In the genomic region with DNA sequence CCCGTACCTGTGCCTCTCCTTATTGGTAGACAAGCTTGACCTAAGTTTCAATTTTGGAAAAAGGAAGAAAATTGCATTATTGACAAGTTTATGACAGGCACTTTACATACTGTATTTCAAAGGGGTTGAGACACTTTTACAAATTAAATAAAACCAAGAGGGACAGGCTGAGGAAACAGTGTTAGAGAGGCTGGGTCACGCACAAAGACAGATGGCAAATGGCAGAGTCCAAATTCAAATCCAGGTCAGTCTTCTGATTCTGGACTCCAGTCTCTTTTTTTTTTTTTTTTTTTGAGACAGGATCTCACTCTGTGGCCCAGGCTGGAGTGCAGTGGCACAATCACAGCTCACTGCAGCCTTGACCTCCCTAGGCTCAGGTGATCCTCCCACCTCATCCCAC, we compare ENCODE assay signal across 17 cellular contexts. TPM values are rescaled to one million over a fixed set of nuclear protein-coding genes. Genes with fewer than 3 reads are reported as not detected.
DNase-seq lines count a peak whose midpoint lies in the region; ATAC-seq and TF ChIP-seq lines count a peak whose summit lies in the region.
"Had no signal": no experiment of that assay in that cellular context is flagged by ENCODE, and none has a peak within 500 bp of the region (broad histone marks: within the 10 kb centered on the region; RNA-seq: fewer than 3 reads in every experiment).

No MANE protein-coding gene starts in this region.

- H3K4me3 ChIP-seq in SK-N-SH (ENCODE audit: low read depth in 2 of 2, low read length in 1 of 2) (no peak overlapping the region), colonic mucosa (no peak overlapping the region), tibial artery (no peak overlapping the region)
- H3K4me3 ChIP-seq: mucosa of descending colon had no signal

- H3K27ac Mint-ChIP-seq in mesothelial cell of epicardium, result peak overlapping the region; percentile 87
- H3K27ac Mint-ChIP-seq in activated CD4-positive, alpha-beta memory T cell treated with anti-CD3 and anti-CD28 coated beads for 36 hours, result no peak overlapping the region
- H3K27ac Mint-ChIP-seq: T-cell had no signal

- H3K9ac ChIP-seq in SK-N-SH, result peak overlapping the region; percentile 49; the same call in 1 of the 2 replicates
- H3K9ac ChIP-seq in colonic mucosa (ENCODE audit: low read depth in 2 of 2, low read length in 2 of 2), result no peak overlapping the region

- no peaks in the 10 kb centered on the region for H3K36me3 Mint-ChIP-seq in mesothelial cell of epicardium
- H3K36me3 Mint-ChIP-seq in activated CD4-positive, alpha-beta memory T cell treated with anti-CD3 and anti-CD28 coated beads for 36 hours, result peaks cover 38% of the 10 kb centered on the region

- POLR2A ChIA-PET in SK-N-SH (lab: Yijun Ruan, JAX), result interaction anchor here (1.4 kb wide), 1 partner anchor 14 kb away, joined by 3 read pairs; no protein-coding TSS in a partner anchor
- POLR2A ChIA-PET in activated CD4-positive, alpha-beta memory T cell treated with anti-CD3 and anti-CD28 coated beads for 36 hours (lab: Charles Lee), result no interaction called here

- peaks cover 11% of the 10 kb centered on the region for H3K4me1 Mint-ChIP-seq in mesothelial cell of epicardium
- H3K4me1 Mint-ChIP-seq in activated CD4-positive, alpha-beta memory T cell treated with anti-CD3 and anti-CD28 coated beads for 36 hours (ENCODE audit: low read depth), result no peaks in the 10 kb centered on the region
- H3K4me1 Mint-ChIP-seq: T-cell had no signal

- H3K9me2 ChIP-seq in SK-N-SH, result no peaks in the 10 kb centered on the region

- no peak for ATAC-seq in SK-N-SH treated with all-trans-retinoic acid at 6 μM for 48 hours
- no peak for ATAC-seq in HG02885 (IDR thresholded peaks at IDR 0.05; ENCODE audit: poor library complexity, unreplicated experiment)
- ATAC-seq: T-cell had no signal

- TF ChIP-seq EP300 in SK-N-SH (IDR thresholded peaks at IDR 0.05; ENCODE audit: borderline replicate concordance in 1 of 2, low read depth in 1 of 2, low read length in 1 of 2), result no peak

- no peak for DNase-seq in SK-N-SH
- DNase-seq in colonic mucosa, result no peak
- no peak for DNase-seq in mesothelial cell of epicardium (ENCODE audit: low spot score in 2 of 2, unreplicated experiment in 2 of 2)
- no peak for DNase-seq in tibial artery
- no peak for DNase-seq in HUDEP-2 (lab: John Stamatoyannopoulos, UW; ENCODE audit: unreplicated experiment in 76 of 76)
- DNase-seq in activated CD4-positive, alpha-beta memory T cell treated with anti-CD3 and anti-CD28 coated beads for 36 hours, result no peak
- DNase-seq: activated CD4-positive, alpha-beta T cell treated with anti-CD3 and anti-CD28 coated beads for 4 hours; activated T-cell treated with anti-CD3 and anti-CD28 coated beads, Interleukin-2, amount 50 U/mL, for 48 hours; erythroblast; mucosa of descending colon; NCI-H1092; NCI-H2227 treated with DMSO at 0.1 percent for 48 hours; OCI-M1; T-cell had no signal

- CTCF ChIA-PET in SK-N-SH (lab: Yijun Ruan, JAX), result no interaction called here
- CTCF ChIA-PET in activated CD4-positive, alpha-beta memory T cell treated with anti-CD3 and anti-CD28 coated beads for 36 hours (lab: Charles Lee), result no interaction called here

- TF ChIP-seq RAD21 in SK-N-SH (IDR thresholded peaks at IDR 0.05; ENCODE audit: low read length), result no peak

- no peaks in the 10 kb centered on the region for H3K9me3 ChIP-seq in SK-N-SH
- no peaks in the 10 kb centered on the region for H3K9me3 ChIP-seq in colonic mucosa
- H3K9me3 ChIP-seq in tibial artery, result no peaks in the 10 kb centered on the region
- H3K9me3 ChIP-seq: mucosa of descending colon had no signal

- H3K4me3 Mint-ChIP-seq in mesothelial cell of epicardium, result no peak overlapping the region
- H3K4me3 Mint-ChIP-seq in activated CD4-positive, alpha-beta memory T cell treated with anti-CD3 and anti-CD28 coated beads for 36 hours, result no peak overlapping the region
- H3K4me3 Mint-ChIP-seq: T-cell had no signal

- peak overlapping the region; percentile 74 to 94 for H3K27ac ChIP-seq in SK-N-SH (ENCODE audit: low read depth in 2 of 2, low read length in 1 of 2)
- peak overlapping the region; percentile 51 for H3K27ac ChIP-seq in colonic mucosa
- peak overlapping the region; percentile 31 to 68 for H3K27ac ChIP-seq in tibial artery
- H3K27ac ChIP-seq: 22Rv1 had no signal

- H2AFZ ChIP-seq in SK-N-SH (ENCODE audit: low read depth), result peak overlapping the region; percentile 37; the same call in 1 of the 2 replicates

- no peaks in the 10 kb centered on the region for H3K27me3 ChIP-seq in SK-N-SH (ENCODE audit: insufficient read depth)
- no peaks in the 10 kb centered on the region for H3K27me3 ChIP-seq in colonic mucosa
- H3K27me3 ChIP-seq in tibial artery, result no peaks in the 10 kb centered on the region

- H4K20me1 ChIP-seq in SK-N-SH (ENCODE audit: insufficient read depth), result no peaks in the 10 kb centered on the region; the same call in 1 of the 2 replicates

- TF ChIP-seq CTCF in SK-N-SH (IDR thresholded peaks at IDR 0.05) (no peak), colonic mucosa (IDR thresholded peaks at IDR 0.05) (no peak), mesothelial cell of epicardium (IDR thresholded peaks at IDR 0.05; ENCODE audit: unreplicated experiment) (no peak), tibial artery (IDR thresholded peaks at IDR 0.05) (no peak)

- no peaks in the 10 kb centered on the region for H3K79me2 ChIP-seq in SK-N-SH (ENCODE audit: insufficient read depth)

- H3K9me3 Mint-ChIP-seq in mesothelial cell of epicardium, result no peaks in the 10 kb centered on the region
- H3K9me3 Mint-ChIP-seq in activated CD4-positive, alpha-beta memory T cell treated with anti-CD3 and anti-CD28 coated beads for 36 hours, result no peaks in the 10 kb centered on the region
- H3K9me3 Mint-ChIP-seq: T-cell had no signal

- peak overlapping the region; percentile 66 for H3K4me2 ChIP-seq in SK-N-SH

- intact Hi-C loops in colonic mucosa (cut with DNase I), result no loop called here
- intact Hi-C loops in tibial artery (cut with DNase I; ENCODE audit: low total_unique reads), result no loop called here
- intact Hi-C loops in activated CD4-positive, alpha-beta memory T cell treated with anti-CD3 and anti-CD28 coated beads for 36 hours (cut with micrococcal nuclease), result no loop called here

- H3K36me3 ChIP-seq in SK-N-SH (replicated peaks in 1 of 2; ENCODE audit: control insufficient read depth in 1 of 2, insufficient read depth in 2 of 2, low read length in 1 of 2), result peaks cover 2 to 11% of the 10 kb centered on the region in 2 experiments
- no peaks in the 10 kb centered on the region for H3K36me3 ChIP-seq in colonic mucosa
- H3K36me3 ChIP-seq in tibial artery, result peaks cover 0 to 16% (median 0%) of the 10 kb centered on the region in 3 donors

- 100% methylated on average over 2 of the region's 2 CpGs for WGBS in SK-N-SH (ENCODE audit: low lambda C conversion rate)

- H3K4me1 ChIP-seq in SK-N-SH (ENCODE audit: control insufficient read depth in 1 of 2, insufficient read depth in 2 of 2, low read depth in 1 of 2, low read length in 1 of 2), result peaks cover 12 to 15% of the 10 kb centered on the region in 2 experiments
- H3K4me1 ChIP-seq in colonic mucosa, result no peaks in the 10 kb centered on the region
- peaks cover 0 to 14% (median 7%) of the 10 kb centered on the region in 4 donors for H3K4me1 ChIP-seq in tibial artery

- peaks cover 32% of the 10 kb centered on the region for H3F3A ChIP-seq in SK-N-SH (replicated peaks; ENCODE audit: insufficient read depth)

- no peaks in the 10 kb centered on the region for H3K27me3 Mint-ChIP-seq in mesothelial cell of epicardium (ENCODE audit: low read depth)
- H3K27me3 Mint-ChIP-seq in activated CD4-positive, alpha-beta memory T cell treated with anti-CD3 and anti-CD28 coated beads for 36 hours, result no peaks in the 10 kb centered on the region
- H3K27me3 Mint-ChIP-seq: T-cell had no signal

TF ChIP-seq in SK-N-SH, 30 proteins besides CTCF, POLR2A, EP300 and RAD21 (continues in another document):
- TF ChIP-seq GATA2 (CRISPR knock-in tag; IDR thresholded peaks at IDR 0.05) (no peak), GABPA (IDR thresholded peaks at IDR 0.05; ENCODE audit: low read depth) (no peak), MAX (IDR thresholded peaks at IDR 0.05; ENCODE audit: low read depth) (no peak), POLR2AphosphoS5 (IDR thresholded peaks at IDR 0.05; ENCODE audit: low read depth, low read length) (no peak), ELF1 (IDR thresholded peaks at IDR 0.05) (no peak), RXRA (IDR thresholded peaks at IDR 0.05; ENCODE audit: borderline replicate concordance, low read depth) (no peak)

TF ChIP-seq in SK-N-SH treated with all-trans-retinoic acid at 6 μM for 48 hours, 23 proteins besides CTCF, POLR2A, EP300 and RAD21:
- TF ChIP-seq TCF4 (CRISPR knock-in tag; IDR thresholded peaks at IDR 0.05; ENCODE audit: borderline replicate concordance) (no peak), SNAI2 (CRISPR knock-in tag; IDR thresholded peaks at IDR 0.05) (no peak), CREB5 (CRISPR knock-in tag; IDR thresholded peaks at IDR 0.05; ENCODE audit: low read depth) (no peak)

RNA-seq across cellular contexts. Expression of gene TRIM66, which starts 10.1 kb away (rescaled TPM):
- 6.4 and 8.0 TPM in 2 replicates for polyA plus RNA-seq in SK-N-SH (2012; rRNA removed)
- polyA plus RNA-seq in SK-N-SH (2012; cell fraction: cytosol; rRNA removed), result 2.5 and 2.7 TPM in 2 replicates
- 44.1 and 62.7 TPM in 2 replicates for polyA plus RNA-seq in SK-N-SH (2012; cell fraction: nucleus; rRNA removed)
- total RNA-seq in colonic mucosa (10 to 100 TPM in 1 of 2 donors, 1 to 10 TPM in 1; 5.9 to 10.6 TPM), mesothelial cell of epicardium (8.3 to 10.1 TPM (median 8.7 TPM) in 3 replicates)
- 10 to 100 TPM; 18.3 to 24.2 TPM for total RNA-seq in activated CD4-positive, alpha-beta memory T cell treated with anti-CD3 and anti-CD28 coated beads for 36 hours

RNA-seq across cellular contexts. Expression of gene RPL27A, which starts 10.2 kb away (rescaled TPM):
- 752 and 1,162 TPM in 2 replicates for polyA plus RNA-seq in SK-N-SH (2012; rRNA removed)
- 1,039 and 1,258 TPM in 2 replicates for polyA plus RNA-seq in SK-N-SH (2012; cell fraction: cytosol; rRNA removed)
- polyA plus RNA-seq in SK-N-SH (2012; cell fraction: nucleus; rRNA removed), result 308 and 341 TPM in 2 replicates
- total RNA-seq in colonic mucosa (1,000 to 10,000 TPM in 1 of 2 donors, 100 to 1,000 TPM in 1; 701 to 1,045 TPM), mesothelial cell of epicardium (923 to 980 TPM (median 964 TPM) in 3 replicates)
- total RNA-seq in activated CD4-positive, alpha-beta memory T cell treated with anti-CD3 and anti-CD28 coated beads for 36 hours, result 1,000 to 10,000 TPM; 1,027 to 1,094 TPM
